ENCODE assay signal across 19 cellular contexts in genomic region chr17:42348104-42348503, GRCh38. TPM values are rescaled to one million over a fixed set of nuclear protein-coding genes. Genes with fewer than 3 reads are reported as not detected.
A peak's percentile ranks its signal among the peaks of the same experiment; 100 is the strongest.
DNase-seq lines count a peak whose midpoint lies in the region; ATAC-seq and TF ChIP-seq lines count a peak whose summit lies in the region.
"Had no signal": no experiment of that assay in that cellular context is flagged by ENCODE, and none has a peak within 500 bp of the region (broad histone marks: within the 10 kb centered on the region; RNA-seq: fewer than 3 reads in every experiment).

No MANE protein-coding gene starts in this region.

- peak overlapping the region; percentile 49 to 74 (median 70) for H3K27ac ChIP-seq in esophagus muscularis mucosa (replicated peaks in 1 of 4)
- H3K27ac ChIP-seq: parathyroid adenoma had no signal

- TF ChIP-seq CTCF in WTC11 (IDR thresholded peaks at IDR 0.05) (no peak), esophagus muscularis mucosa (IDR thresholded peaks at IDR 0.05) (no peak)

- peaks cover 31 to 54% (median 36%) of the 10 kb centered on the region in 4 donors for H3K36me3 ChIP-seq in esophagus muscularis mucosa

- no peak for TF ChIP-seq EP300 in esophagus muscularis mucosa (IDR thresholded peaks at IDR 0.05)

- POLR2A ChIA-PET in WTC11 (lab: Charles Lee) = interaction anchor here (0.5 to 1.0 kb wide), 2 partner anchors 16 to 19 kb away, joined by 3 read pairs; no protein-coding TSS in a partner anchor

- WGBS in esophagus muscularis mucosa = 94% methylated on average over 3 of the region's 3 CpGs

- H3K4me3 ChIP-seq in esophagus muscularis mucosa = no peak overlapping the region
- H3K4me3 ChIP-seq: upper lobe of left lung had no signal

- intact Hi-C loops in activated CD4-positive, alpha-beta T cell treated with anti-CD3 and anti-CD28 coated beads, Interleukin-2, amount 10 ng/mL, durations not matched to agents 24 days and 14 days (cut with micrococcal nuclease) = no loop called here
- intact Hi-C loops in esophagus muscularis mucosa (cut with DNase I) = no loop called here

- H3K4me1 ChIP-seq in esophagus muscularis mucosa = peaks cover 38 to 63% (median 61%) of the 10 kb centered on the region in 4 donors

- peak overlapping the region; percentile 35 for H3K4me3 Mint-ChIP-seq in activated CD4-positive, alpha-beta T cell treated with anti-CD3 and anti-CD28 coated beads, Interleukin-2, amount 10 ng/mL, durations not matched to agents 24 days and 14 days
- no peak overlapping the region for H3K4me3 Mint-ChIP-seq in WTC11
- H3K4me3 Mint-ChIP-seq: endodermal cell had no signal

- no peaks in the 10 kb centered on the region for H3K27me3 Mint-ChIP-seq in activated CD4-positive, alpha-beta T cell treated with anti-CD3 and anti-CD28 coated beads, Interleukin-2, amount 10 ng/mL, durations not matched to agents 24 days and 14 days
- no peaks in the 10 kb centered on the region for H3K27me3 Mint-ChIP-seq in WTC11 (ENCODE audit: low read depth)
- H3K27me3 Mint-ChIP-seq: IgD-negative memory B cell had no signal

- peaks cover 7% of the 10 kb centered on the region for H3K9me3 Mint-ChIP-seq in activated CD4-positive, alpha-beta T cell treated with anti-CD3 and anti-CD28 coated beads, Interleukin-2, amount 10 ng/mL, durations not matched to agents 24 days and 14 days
- no peaks in the 10 kb centered on the region for H3K9me3 Mint-ChIP-seq in WTC11
- H3K9me3 Mint-ChIP-seq: endodermal cell, IgD-negative memory B cell had no signal

- H3K27me3 ChIP-seq in esophagus muscularis mucosa = no peaks in the 10 kb centered on the region
- H3K27me3 ChIP-seq: upper lobe of left lung had no signal

- no peaks in the 10 kb centered on the region for H3K9me3 ChIP-seq in esophagus muscularis mucosa
- H3K9me3 ChIP-seq: SK-N-SH, upper lobe of left lung had no signal

- peaks cover 34% of the 10 kb centered on the region for H3K4me1 Mint-ChIP-seq in activated CD4-positive, alpha-beta T cell treated with anti-CD3 and anti-CD28 coated beads, Interleukin-2, amount 10 ng/mL, durations not matched to agents 24 days and 14 days
- H3K4me1 Mint-ChIP-seq in WTC11 = peaks cover 23% of the 10 kb centered on the region
- H3K4me1 Mint-ChIP-seq: endodermal cell had no signal

- H3K36me3 Mint-ChIP-seq in activated CD4-positive, alpha-beta T cell treated with anti-CD3 and anti-CD28 coated beads, Interleukin-2, amount 10 ng/mL, durations not matched to agents 24 days and 14 days (ENCODE audit: low read depth) = peaks cover 56% of the 10 kb centered on the region
- peaks cover 37% of the 10 kb centered on the region for H3K36me3 Mint-ChIP-seq in WTC11

- TF ChIP-seq POLR2A in esophagus muscularis mucosa (IDR thresholded peaks at IDR 0.05; ENCODE audit: low read depth) = no peak

- no peak for ATAC-seq in WTC11
- ATAC-seq in stimulated activated naive CD8-positive, alpha-beta T cell treated with anti-CD3 and anti-CD28 coated beads, Interleukin-15, Interleukin-2, amounts not matched to agents 100 U/mL and 50 U/mL, for 24 hours = peak; percentile 57
- ATAC-seq in GM21390 (IDR thresholded peaks at IDR 0.05; ENCODE audit: unreplicated experiment) = no peak
- ATAC-seq: left colon had no signal

- peak overlapping the region; percentile 76 for H3K27ac Mint-ChIP-seq in activated CD4-positive, alpha-beta T cell treated with anti-CD3 and anti-CD28 coated beads, Interleukin-2, amount 10 ng/mL, durations not matched to agents 24 days and 14 days
- H3K27ac Mint-ChIP-seq in WTC11 = peak overlapping the region; percentile 75; the same call in 1 of the 2 replicates

- no peak for DNase-seq in activated CD4-positive, alpha-beta T cell treated with anti-CD3 and anti-CD28 coated beads, Interleukin-2, amount 10 ng/mL, durations not matched to agents 24 days and 14 days
- no peak for DNase-seq in activated CD4-positive, alpha-beta T cell treated with anti-CD3 and anti-CD28 coated beads for 48 hours
- DNase-seq in WTC11 (ENCODE audit: low spot score) (no peak), esophagus muscularis mucosa (ENCODE audit: extremely low spot score) (no peak), NCI-H1105 (lab: John Stamatoyannopoulos, UW) (no peak)
- no peak for DNase-seq in stimulated activated naive CD8-positive, alpha-beta T cell treated with anti-CD3 and anti-CD28 coated beads, Interleukin-15, Interleukin-2, amounts not matched to agents 100 U/mL and 50 U/mL, for 24 hours
- no peak for DNase-seq in activated effector memory CD4-positive, alpha-beta T cell treated with anti-CD3 and anti-CD28 coated beads, Interleukin-2, amount 50 U/mL, for 16 hours
- DNase-seq: cerebellar nuclear complex; endodermal cell; foreskin fibroblast; left colon; NCI-H2081 treated with DMSO at 0.1 percent for 48 hours; NCI-H526; SK-N-SH; stimulated activated CD4-positive, alpha-beta T cell treated with anti-CD3 and anti-CD28 coated beads, Interleukin-4, amount 100 ng/mL, for 4 hours; upper lobe of left lung had no signal

- CTCF ChIA-PET in WTC11 (lab: Charles Lee) = interaction anchor here (1.4 kb wide), 1 partner anchor 58 kb away, joined by 5 read pairs; no protein-coding TSS in a partner anchor

TF ChIP-seq in WTC11, 78 proteins besides CTCF, POLR2A, EP300 and RAD21:
- no peak for TF ChIP-seq ZBTB21 (CRISPR knock-in tag; IDR thresholded peaks at IDR 0.05; ENCODE audit: borderline replicate concordance)
- no peak for TF ChIP-seq ZNF232 (CRISPR knock-in tag; IDR thresholded peaks at IDR 0.05)
- TF ChIP-seq HMGA2 (CRISPR knock-in tag; IDR thresholded peaks at IDR 0.05) = no peak
- no peak for TF ChIP-seq TEAD4 (CRISPR knock-in tag; IDR thresholded peaks at IDR 0.05)
- no peak for TF ChIP-seq ZSCAN18 (CRISPR knock-in tag; IDR thresholded peaks at IDR 0.05)
- TF ChIP-seq IRF2 (CRISPR knock-in tag; IDR thresholded peaks at IDR 0.05; ENCODE audit: borderline replicate concordance, low read depth) = no peak
- no peak for TF ChIP-seq ATF2 (CRISPR knock-in tag; IDR thresholded peaks at IDR 0.05; ENCODE audit: borderline replicate concordance, low read depth)
- no peak for TF ChIP-seq FOXJ3 (CRISPR knock-in tag; IDR thresholded peaks at IDR 0.05; ENCODE audit: borderline replicate concordance)
- TF ChIP-seq NR1H2 (CRISPR knock-in tag; IDR thresholded peaks at IDR 0.05) = no peak
- no peak for TF ChIP-seq E2F1 (CRISPR knock-in tag; IDR thresholded peaks at IDR 0.05)
- TF ChIP-seq CREM (CRISPR knock-in tag; IDR thresholded peaks at IDR 0.05) = no peak
- no peak for TF ChIP-seq SMAD3 (CRISPR knock-in tag; IDR thresholded peaks at IDR 0.05; ENCODE audit: borderline replicate concordance)
- no peak for TF ChIP-seq ATF1 (CRISPR knock-in tag; IDR thresholded peaks at IDR 0.05)
- TF ChIP-seq SP1 (CRISPR knock-in tag; conservative IDR thresholded peaks at IDR 0.05) = no peak
- no peak for TF ChIP-seq RELA (CRISPR knock-in tag; IDR thresholded peaks at IDR 0.05; ENCODE audit: borderline replicate concordance)

RNA-seq across cellular contexts. Expression of gene STAT3, which starts 40.1 kb away (rescaled TPM):
- 252 and 258 TPM in 2 replicates for total RNA-seq in activated CD4-positive, alpha-beta T cell treated with anti-CD3 and anti-CD28 coated beads, Interleukin-2, amount 10 ng/mL, durations not matched to agents 24 days and 14 days
- 74.4 to 98.0 TPM (median 74.9 TPM) in 3 replicates for total RNA-seq in WTC11 (2021)
- 100 to 1,000 TPM; 137 to 260 (median 211) TPM for total RNA-seq in esophagus muscularis mucosa

RNA-seq across cellular contexts. Expression of gene STAT5A, which starts 59.8 kb away (rescaled TPM):
- 346 and 348 TPM in 2 replicates for total RNA-seq in activated CD4-positive, alpha-beta T cell treated with anti-CD3 and anti-CD28 coated beads, Interleukin-2, amount 10 ng/mL, durations not matched to agents 24 days and 14 days
- total RNA-seq in WTC11 (2021) = 6.6 to 10.9 TPM (median 9.7 TPM) in 3 replicates
- total RNA-seq in esophagus muscularis mucosa = 10 to 100 TPM; 42.4 to 97.0 (median 62.7) TPM
